Comparison of ENCODE assay signal across 9 cellular contexts in the genomic region with DNA sequence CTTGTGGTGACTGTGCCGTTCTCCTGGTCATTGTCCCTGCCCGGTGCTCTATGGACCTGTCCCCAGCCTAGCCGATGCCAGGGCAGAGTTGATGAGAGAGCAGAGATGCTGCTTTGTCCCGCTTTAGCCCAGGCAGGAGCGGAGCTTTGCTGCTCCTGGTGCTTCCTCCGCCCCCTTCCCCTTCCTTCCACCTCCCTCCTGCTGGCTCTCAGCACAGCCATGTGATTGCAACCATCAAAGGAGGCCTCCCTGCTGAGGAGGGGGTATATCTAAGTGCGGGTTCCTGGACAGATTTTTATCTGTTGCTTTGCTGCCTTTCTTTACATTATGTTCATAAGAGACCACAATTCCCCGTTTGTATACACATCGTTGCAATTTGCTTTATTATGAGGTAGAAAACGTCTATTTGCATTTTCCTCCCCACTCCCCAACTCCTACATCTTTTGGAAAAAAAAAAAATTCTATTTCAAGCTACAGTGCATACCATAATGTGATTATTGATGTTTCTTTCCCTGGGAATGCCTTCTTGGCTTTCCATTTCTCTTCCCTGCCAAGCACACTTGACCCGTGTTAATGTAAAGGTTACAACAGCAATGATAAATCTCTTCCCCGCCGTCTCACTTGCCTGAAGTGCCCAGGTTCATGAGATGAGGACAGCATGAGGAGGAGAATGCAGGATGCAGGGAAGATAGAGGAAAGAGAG. TPM values are rescaled to one million over a fixed set of nuclear protein-coding genes. Genes with fewer than 3 reads are reported as not detected.
DNase-seq lines count a peak whose midpoint lies in the region; ATAC-seq and TF ChIP-seq lines count a peak whose summit lies in the region.
"Had no signal": no experiment of that assay in that cellular context is flagged by ENCODE, and none has a peak within 500 bp of the region (broad histone marks: within the 10 kb centered on the region; RNA-seq: fewer than 3 reads in every experiment).

No MANE protein-coding gene starts in this region.

- peak overlapping the region; percentile 23 for H3K4me3 Mint-ChIP-seq in activated CD4-positive, alpha-beta T cell treated with anti-CD3 and anti-CD28 coated beads for 36 hours

- no peak overlapping the region for H3K4me3 ChIP-seq in fibroblast of mammary gland (ENCODE audit: control insufficient read depth, low read depth, low read length)

- H3K27ac Mint-ChIP-seq in activated CD4-positive, alpha-beta T cell treated with anti-CD3 and anti-CD28 coated beads for 36 hours: no peak overlapping the region

- no peak for TF ChIP-seq CTCF in fibroblast of mammary gland (conservative IDR thresholded peaks at IDR 0.05; ENCODE audit: control insufficient read depth, insufficient read depth, low read depth, low read length)

- ATAC-seq in activated CD4-positive, alpha-beta T cell treated with anti-CD3 and anti-CD28 coated beads for 36 hours: peak; percentile 13
- ATAC-seq in GM18909 (IDR thresholded peaks at IDR 0.05; ENCODE audit: poor library complexity, unreplicated experiment): no peak

- intact Hi-C loops in activated CD4-positive, alpha-beta T cell treated with anti-CD3 and anti-CD28 coated beads for 36 hours (cut with DNase I, micrococcal nuclease): loop anchor here in 1 of 2 experiments (2.0 kb wide), 1 partner anchor 25 kb away; no protein-coding TSS in a partner anchor

- peaks cover 49% of the 10 kb centered on the region for H3K4me1 Mint-ChIP-seq in activated CD4-positive, alpha-beta T cell treated with anti-CD3 and anti-CD28 coated beads for 36 hours

- no peaks in the 10 kb centered on the region for H3K36me3 Mint-ChIP-seq in activated CD4-positive, alpha-beta T cell treated with anti-CD3 and anti-CD28 coated beads for 36 hours (ENCODE audit: low read depth)

- peak; percentile 32 for DNase-seq in activated CD4-positive, alpha-beta T cell treated with anti-CD3 and anti-CD28 coated beads for 36 hours
- DNase-seq in activated CD4-positive, alpha-beta T cell treated with anti-CD3 and anti-CD28 coated beads for 48 hours: no peak
- DNase-seq in NCI-H69 (lab: John Stamatoyannopoulos, UW) (peak; percentile 68), fibroblast of mammary gland (ENCODE audit: low read depth) (peak; percentile 17), retina (peak; percentile 60), AG20443 (ENCODE audit: low spot score) (no peak)
- DNase-seq in stimulated activated CD4-positive, alpha-beta T cell treated with anti-CD3 and anti-CD28 coated beads, Interleukin-4, amount 100 ng/mL, for 1 hour: no peak
- DNase-seq: activated gamma-delta T cell had no signal

- CTCF ChIA-PET in activated CD4-positive, alpha-beta T cell treated with anti-CD3 and anti-CD28 coated beads for 36 hours (lab: Charles Lee): interaction anchor here (0.6 to 1.5 kb wide), 3 partner anchors 59 to 80 kb away, joined by 3 to 5 read pairs (median 5); no protein-coding TSS in a partner anchor

- H3K27me3 Mint-ChIP-seq in activated CD4-positive, alpha-beta T cell treated with anti-CD3 and anti-CD28 coated beads for 36 hours: peaks cover 4% of the 10 kb centered on the region

- no peaks in the 10 kb centered on the region for H3K9me3 Mint-ChIP-seq in activated CD4-positive, alpha-beta T cell treated with anti-CD3 and anti-CD28 coated beads for 36 hours (ENCODE audit: low read depth)

- POLR2A ChIA-PET in activated CD4-positive, alpha-beta T cell treated with anti-CD3 and anti-CD28 coated beads for 36 hours (lab: Charles Lee): interaction anchor here (0.7 kb wide), 1 partner anchor 83 kb away, joined by 5 read pairs; no protein-coding TSS in a partner anchor

RNA-seq across cellular contexts. Expression of gene ALPK2, which starts 25.4 kb away (rescaled TPM):
- total RNA-seq in activated CD4-positive, alpha-beta T cell treated with anti-CD3 and anti-CD28 coated beads for 36 hours: 1 to 10 TPM; 1.3 to 1.6 TPM

Comparison
In these comparisons a context has a peak if more than half of its experiments do, and no peak if none do; other contexts are left out.
1. DNase-seq: peak in activated CD4-positive, alpha-beta T cell treated with anti-CD3 and anti-CD28 coated beads for 36 hours (single experiment), NCI-H69 (single experiment), fibroblast of mammary gland (single experiment) and retina (single experiment); none in activated CD4-positive, alpha-beta T cell treated with anti-CD3 and anti-CD28 coated beads for 48 hours (single experiment), AG20443 (single experiment) and stimulated activated CD4-positive, alpha-beta T cell treated with anti-CD3 and anti-CD28 coated beads, Interleukin-4, amount 100 ng/mL, for 1 hour (single experiment).